Comparison of ENCODE assay signal across 8 cellular contexts in the genomic region with DNA sequence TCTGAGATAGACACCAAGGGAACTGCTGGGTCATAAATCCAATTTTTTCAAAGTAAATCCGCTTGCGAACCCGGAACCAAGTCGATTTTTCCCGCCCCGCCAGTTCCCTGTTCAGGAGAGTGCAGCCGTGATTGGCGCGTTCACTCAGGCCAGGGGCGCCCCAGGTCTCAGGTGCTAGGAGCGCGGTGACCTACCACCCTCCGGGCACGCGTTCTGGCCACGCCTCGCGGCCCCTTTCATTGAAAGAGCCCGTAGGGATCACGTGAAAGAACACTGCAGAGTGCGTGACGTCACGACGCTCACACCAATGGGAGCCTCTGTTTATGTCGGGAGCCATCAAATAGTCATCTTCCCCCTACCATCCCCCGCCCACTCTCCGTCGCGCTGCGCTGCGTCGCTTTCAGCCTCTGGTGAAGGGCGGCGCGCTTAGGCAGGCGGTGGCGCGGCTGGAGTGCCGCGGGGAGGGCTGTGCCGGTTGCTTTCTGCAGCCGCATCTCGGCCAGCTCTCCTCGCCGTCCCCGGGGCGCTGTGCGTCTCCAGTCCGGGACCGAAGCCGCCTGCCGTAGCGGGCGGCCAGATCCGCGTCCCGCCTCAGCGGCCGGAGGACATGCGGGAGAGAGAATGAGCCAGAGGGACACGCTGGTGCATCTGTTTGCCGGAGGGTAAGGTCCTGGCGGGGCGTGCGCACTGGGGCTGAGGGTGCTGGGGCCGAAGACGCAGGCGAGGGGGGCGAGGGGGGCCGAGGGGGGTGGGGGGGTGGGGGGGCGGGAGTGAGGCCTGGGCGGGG. TPM values are rescaled to one million over a fixed set of nuclear protein-coding genes. Genes with fewer than 3 reads are reported as not detected.
DNase-seq lines count a peak whose midpoint lies in the region; ATAC-seq and TF ChIP-seq lines count a peak whose summit lies in the region.

A gene with protein sequence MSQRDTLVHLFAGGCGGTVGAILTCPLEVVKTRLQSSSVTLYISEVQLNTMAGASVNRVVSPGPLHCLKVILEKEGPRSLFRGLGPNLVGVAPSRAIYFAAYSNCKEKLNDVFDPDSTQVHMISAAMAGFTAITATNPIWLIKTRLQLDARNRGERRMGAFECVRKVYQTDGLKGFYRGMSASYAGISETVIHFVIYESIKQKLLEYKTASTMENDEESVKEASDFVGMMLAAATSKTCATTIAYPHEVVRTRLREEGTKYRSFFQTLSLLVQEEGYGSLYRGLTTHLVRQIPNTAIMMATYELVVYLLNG (plus strand): TSS at position 403 of the 787 bp plus-strand sequence. CDS start 219 bp downstream, at position 622.

- POLR2A ChIA-PET in activated CD8-positive, alpha-beta memory T cell treated with anti-CD3 and anti-CD28 coated beads for 36 hours (lab: Charles Lee), result interaction anchor here (0.6 kb wide), 1 partner anchor 289 kb away, joined by 3 read pairs; no protein-coding TSS in a partner anchor

- H3K27ac Mint-ChIP-seq in effector memory CD8-positive, alpha-beta T cell, result peak within 1 kb of the TSS; percentile 97 to 99

- peaks cover 18 to 42% of the 10 kb centered on the region in 2 donors for H3K4me1 Mint-ChIP-seq in effector memory CD8-positive, alpha-beta T cell (ENCODE audit: low read depth in 2 of 2)

- H3K27me3 Mint-ChIP-seq in effector memory CD8-positive, alpha-beta T cell, result no peaks in the 10 kb centered on the region

- peak within 1 kb of the TSS; percentile 97 to 98 for H3K4me3 Mint-ChIP-seq in effector memory CD8-positive, alpha-beta T cell

- DNase-seq in CMK (ENCODE audit: low read depth) (peak; percentile 87), GM20000 (ENCODE audit: low spot score) (peak; percentile 94), HT-29 (ENCODE audit: low spot score) (peak; percentile 99), NOMO-1 (lab: John Stamatoyannopoulos, UW; ENCODE audit: unreplicated experiment in 2 of 2) (peak; percentile 98 to 100), medulla oblongata (ENCODE audit: extremely low spot score) (peak; percentile 99)
- DNase-seq in effector memory CD8-positive, alpha-beta T cell, result peak; percentile 93 to 96 (median 94)
- peak; percentile 93 for DNase-seq in stimulated activated CD8-positive, alpha-beta memory T cell treated with anti-CD3 and anti-CD28 coated beads, Interleukin-12 subunit alpha, Interleukin-12 subunit beta, amount 100 ng/mL, for 1 hour (ENCODE audit: low read depth)

- no peaks in the 10 kb centered on the region for H3K9me3 Mint-ChIP-seq in effector memory CD8-positive, alpha-beta T cell

- CTCF ChIA-PET in activated CD8-positive, alpha-beta memory T cell treated with anti-CD3 and anti-CD28 coated beads for 36 hours (lab: Charles Lee), result no interaction called here

- peak; percentile 95 for ATAC-seq in effector memory CD8-positive, alpha-beta T cell (replicated peaks)

- H3K36me3 Mint-ChIP-seq in effector memory CD8-positive, alpha-beta T cell (ENCODE audit: insufficient read depth), result peaks cover 21% of the 10 kb centered on the region

- no peak for TF ChIP-seq CTCF in GM20000 (IDR thresholded peaks at IDR 0.05; ENCODE audit: extremely low read depth, missing control alignments)

RNA-seq across cellular contexts. Expression of the gene that starts here (rescaled TPM):
- 55.9 and 56.9 TPM in 2 replicates for total RNA-seq in HT-29 (2014; rRNA removed; shearing (Covaris generic))
- 10 to 100 TPM; 54.3 to 60.5 TPM for total RNA-seq in activated CD8-positive, alpha-beta memory T cell treated with anti-CD3 and anti-CD28 coated beads for 36 hours

Comparison
In these comparisons a context has a peak if more than half of its experiments do, and no peak if none do; other contexts are left out.
1. Peak in every context shown above with its lines: DNase-seq and ATAC-seq.